8 cellular contexts compared by ENCODE assay signal in genomic region chr12:128823216-128823915, GRCh38. TPM values are rescaled to one million over a fixed set of nuclear protein-coding genes. Genes with fewer than 3 reads are reported as not detected.
A peak's percentile ranks its signal among the peaks of the same experiment; 100 is the strongest.
DNase-seq lines count a peak whose midpoint lies in the region; ATAC-seq and TF ChIP-seq lines count a peak whose summit lies in the region.

No MANE protein-coding gene starts in this region.

- ATAC-seq in GM18508 (IDR thresholded peaks at IDR 0.05; ENCODE audit: insufficient read depth, unreplicated experiment) (peak; percentile 11), HG02943 (IDR thresholded peaks at IDR 0.05; ENCODE audit: low read depth, unreplicated experiment) (peak; percentile 11)

- peak overlapping the region; percentile 84 for H3K27ac ChIP-seq in A673 (ENCODE audit: low read depth, low read length, poor library complexity, severe bottlenecking)
- H3K27ac ChIP-seq in liver (ENCODE audit: low read depth in 1 of 2, low read length in 2 of 2), result peak overlapping the region; percentile 97 to 98
- peak overlapping the region; percentile 89 for H3K27ac ChIP-seq in thymus (ENCODE audit: low read depth)

- BruUV-seq in A673 (replicated peaks; lab: Mats Ljungman, UMichigan), result no TSS peak

- no peak for DNase-seq in A673 (ENCODE audit: low spot score)
- peak; percentile 34 for DNase-seq in NCI-H774 (lab: John Stamatoyannopoulos, UW)
- DNase-seq in cardiac fibroblast (ENCODE audit: low read depth in 2 of 2), result no peak
- no peak for DNase-seq in SKM-1 (lab: John Stamatoyannopoulos, UW; ENCODE audit: unreplicated experiment)

- H3K36me3 ChIP-seq in A673 (ENCODE audit: insufficient read depth, low read length, poor library complexity, severe bottlenecking), result no peaks in the 10 kb centered on the region
- H3K36me3 ChIP-seq in liver (ENCODE audit: control insufficient read depth in 4 of 4, insufficient read depth in 3 of 4, low read depth in 1 of 4, low read length in 3 of 4), result peaks cover 0 to 2% (median 0%) of the 10 kb centered on the region in 4 donors
- H3K36me3 ChIP-seq in thymus (ENCODE audit: control insufficient read depth, insufficient read depth), result no peaks in the 10 kb centered on the region

- POLR2A ChIA-PET in A673 (lab: Charles Lee; ENCODE audit: low non-redundant PET), result no interaction called here

- H3K4me3 ChIP-seq in A673 (ENCODE audit: low read depth, low read length, poor library complexity, severe bottlenecking), result peak overlapping the region; percentile 97
- peak overlapping the region; percentile 79 to 89 for H3K4me3 ChIP-seq in cardiac fibroblast (replicated peaks in 1 of 2; ENCODE audit: low read depth in 2 of 2, low read length in 2 of 2)
- H3K4me3 ChIP-seq in liver (ENCODE audit: low read depth in 1 of 3, low read length in 3 of 3), result peak overlapping the region; percentile 80 to 83 (median 80)
- peak overlapping the region; percentile 89 for H3K4me3 ChIP-seq in thymus (ENCODE audit: low read length)

- intact Hi-C loops in A673 (cut with micrococcal nuclease; ENCODE audit: unreplicated experiment), result no loop called here

- CTCF ChIA-PET in A673 (lab: Charles Lee), result no interaction called here

- H3K9ac ChIP-seq in liver (ENCODE audit: low read depth in 1 of 2, low read length in 2 of 2), result peak overlapping the region; percentile 26 to 64

- WGBS in liver, result under 1% methylated on average over 88 of the region's 88 CpGs
- WGBS in thymus, result under 1% methylated on average over 88 of the region's 88 CpGs

- no peak for TF ChIP-seq CTCF in A673 (conservative IDR thresholded peaks at IDR 0.05; ENCODE audit: low read depth, low read length)
- TF ChIP-seq CTCF in cardiac fibroblast (IDR thresholded peaks at IDR 0.05; ENCODE audit: low read depth, low read length), result no peak
- no peak for TF ChIP-seq CTCF in liver (IDR thresholded peaks at IDR 0.05; ENCODE audit: low read depth, low read length, missing input control)

- H3K4me1 ChIP-seq in A673 (ENCODE audit: insufficient read depth, low read length, poor library complexity, severe bottlenecking), result peaks cover 7% of the 10 kb centered on the region
- H3K4me1 ChIP-seq in liver (ENCODE audit: control insufficient read depth in 4 of 4, insufficient read depth in 4 of 4, low read length in 3 of 4), result peaks cover under 1 to 20% (median 11%) of the 10 kb centered on the region in 4 donors
- H3K4me1 ChIP-seq in thymus (ENCODE audit: control insufficient read depth, insufficient read depth, low read length), result peaks cover 26% of the 10 kb centered on the region

- H3K27me3 ChIP-seq in A673 (replicated peaks; ENCODE audit: insufficient read depth, low read depth, low read length, poor library complexity) (no peaks in the 10 kb centered on the region), liver (ENCODE audit: control insufficient read depth in 4 of 4, insufficient read depth in 4 of 4, low read length in 3 of 4) (no peaks in the 10 kb centered on the region), thymus (ENCODE audit: control insufficient read depth, insufficient read depth) (no peaks in the 10 kb centered on the region)

- H3K9me3 ChIP-seq in A673 (ENCODE audit: low read depth, low read length, poor library complexity, severe bottlenecking), result no peaks in the 10 kb centered on the region
- H3K9me3 ChIP-seq in liver (ENCODE audit: control insufficient read depth in 4 of 4, low read length in 3 of 4), result no peaks in the 10 kb centered on the region
- no peaks in the 10 kb centered on the region for H3K9me3 ChIP-seq in thymus (ENCODE audit: control insufficient read depth)

- no peak for TF ChIP-seq RAD21 in liver (IDR thresholded peaks at IDR 0.05)

TF ChIP-seq in liver, 16 proteins besides CTCF, POLR2A, EP300 and RAD21:
- TF ChIP-seq RXRA (IDR thresholded peaks at IDR 0.05), result no peak
- TF ChIP-seq MAX (IDR thresholded peaks at IDR 0.05), result no peak
- no peak for TF ChIP-seq GABPA (IDR thresholded peaks at IDR 0.05 in 1 of 2, conservative IDR thresholded peaks at IDR 0.05 in 1 of 2)
- no peak for TF ChIP-seq FOXA1 (IDR thresholded peaks at IDR 0.05)

RNA-seq across cellular contexts. Expression of gene SLC15A4, which starts 0.4 kb away (rescaled TPM):
- total RNA-seq in A673 (2021) (19.9 and 20.3 TPM in 2 replicates), liver (10 to 100 TPM; 20.2 to 25.3 TPM)
- polyA plus RNA-seq in liver (1 to 10 TPM; 7.3 to 9.6 TPM), thymus (24.7 TPM)

RNA-seq across cellular contexts. Expression of gene GLT1D1, which starts 29.9 kb away (rescaled TPM):
- not detected in 2 replicates for total RNA-seq in A673 (2021)
- 10 to 100 TPM; 13.1 to 17.7 TPM for total RNA-seq in liver
- polyA plus RNA-seq in liver, result 10 to 100 TPM; 10.4 to 14.6 TPM
- 1.1 TPM for polyA plus RNA-seq in thymus

Comparison
In these comparisons a context has a peak if more than half of its experiments do, and no peak if none do; other contexts are left out.
1. RNA of gene GLT1D1, which starts 29.9 kb away (total RNA-seq): 13.1 to 17.7 TPM in liver; not detected in A673; every median in the first group is over 10 times any median in the second.
2. Peak in every context shown above with its lines, with median percentiles within 50 percentile points of each other: H3K27ac ChIP-seq and H3K4me3 ChIP-seq.